ENCODE assay signal across 11 cellular contexts in the genomic region with DNA sequence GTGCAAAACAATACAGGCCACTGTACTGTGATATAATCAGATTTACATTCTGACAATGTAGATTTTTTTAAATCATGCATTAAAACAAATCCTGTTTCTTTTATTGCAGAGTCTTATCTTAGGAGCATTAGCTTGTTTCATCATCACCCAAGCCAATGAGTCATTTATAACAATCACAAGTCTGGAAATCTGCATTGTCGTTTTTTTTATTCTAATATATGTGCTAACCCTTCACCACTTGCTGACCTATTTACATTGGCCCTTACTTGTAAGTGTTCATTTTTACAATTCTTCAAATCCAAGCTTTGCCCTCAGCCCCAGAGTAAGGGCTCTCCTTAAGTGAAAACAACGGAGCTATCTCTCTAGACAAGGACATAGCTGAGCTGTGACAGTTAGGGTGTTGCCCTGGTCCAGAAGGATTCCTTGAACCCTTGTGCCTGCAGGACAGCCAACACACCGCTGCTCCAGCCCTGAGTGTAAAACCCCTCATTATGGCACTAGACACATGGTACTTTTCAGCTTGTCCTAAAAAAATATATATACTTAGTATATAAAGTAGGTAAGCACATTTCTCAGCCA. TPM values are rescaled to one million over a fixed set of nuclear protein-coding genes. Genes with fewer than 3 reads are reported as not detected.
DNase-seq lines count a peak whose midpoint lies in the region; ATAC-seq and TF ChIP-seq lines count a peak whose summit lies in the region.
"Had no signal": no experiment of that assay in that cellular context is flagged by ENCODE, and none has a peak within 500 bp of the region (broad histone marks: within the 10 kb centered on the region; RNA-seq: fewer than 3 reads in every experiment).

No MANE protein-coding gene starts in this region.

- peak overlapping the region; percentile 20 for H3K27ac ChIP-seq in RWPE2 (ENCODE audit: poor library complexity, severe bottlenecking)
- H3K27ac ChIP-seq: transverse colon had no signal

- no peaks in the 10 kb centered on the region for H3K9me3 ChIP-seq in RWPE2 (ENCODE audit: severe bottlenecking)
- H3K9me3 ChIP-seq: transverse colon had no signal

- H3K4me3 ChIP-seq in RWPE2 (ENCODE audit: severe bottlenecking), result no peak overlapping the region
- H3K4me3 ChIP-seq in retinal pigment epithelial cell (ENCODE audit: low read length), result no peak overlapping the region
- H3K4me3 ChIP-seq: transverse colon had no signal

- peaks cover 5% of the 10 kb centered on the region for H3K4me1 Mint-ChIP-seq in mesothelial cell of epicardium

- peaks cover 32% of the 10 kb centered on the region for H3K36me3 ChIP-seq in RWPE2 (ENCODE audit: low read depth)

- peaks cover 15% of the 10 kb centered on the region for H3K4me1 ChIP-seq in RWPE2 (ENCODE audit: insufficient read depth, poor library complexity, severe bottlenecking)

- H3K27me3 Mint-ChIP-seq in mesothelial cell of epicardium (ENCODE audit: low read depth), result no peaks in the 10 kb centered on the region

- no peak overlapping the region for H3K4me3 Mint-ChIP-seq in mesothelial cell of epicardium

- TF ChIP-seq CTCF in RWPE2 (IDR thresholded peaks at IDR 0.05; ENCODE audit: poor library complexity, severe bottlenecking), result no peak
- no peak for TF ChIP-seq CTCF in retinal pigment epithelial cell (conservative IDR thresholded peaks at IDR 0.05; ENCODE audit: low read depth, low read length)
- no peak for TF ChIP-seq CTCF in mesothelial cell of epicardium (IDR thresholded peaks at IDR 0.05; ENCODE audit: unreplicated experiment)

- H3K9me3 Mint-ChIP-seq in mesothelial cell of epicardium, result no peaks in the 10 kb centered on the region

- no peaks in the 10 kb centered on the region for H3K27me3 ChIP-seq in RWPE2 (ENCODE audit: insufficient read depth, poor library complexity, severe bottlenecking)
- H3K27me3 ChIP-seq: transverse colon had no signal

- no peak overlapping the region for H3K27ac Mint-ChIP-seq in mesothelial cell of epicardium

- H3K36me3 Mint-ChIP-seq in mesothelial cell of epicardium, result peaks cover 11% of the 10 kb centered on the region

- intact Hi-C loops in posterior cingulate gyrus (cut with DNase I), result no loop called here

- DNase-seq in H4 (ENCODE audit: low spot score) (peak; percentile 59), RWPE2 (ENCODE audit: low spot score) (no peak), fibroblast of peridontal ligament (ENCODE audit: extremely low read depth) (peak; percentile 53), retinal pigment epithelial cell (ENCODE audit: low read depth) (peak; percentile 86), mesothelial cell of epicardium (ENCODE audit: low spot score in 2 of 2, unreplicated experiment in 2 of 2) (no peak), posterior cingulate gyrus (no peak)
- DNase-seq: anterior cingulate cortex, DND-41, transverse colon had no signal

- ATAC-seq in RWPE2 (ENCODE audit: low read depth) (peak; percentile 69), HG03159 (IDR thresholded peaks at IDR 0.05; ENCODE audit: unreplicated experiment) (no peak)
- ATAC-seq: Panc1 had no signal

RNA-seq across cellular contexts. Expression of a gene that starts 3.7 kb away (rescaled TPM):
- total RNA-seq in H4 (2014; rRNA removed; shearing (Covaris generic)), result 0.85 and 1.1 TPM in 2 replicates
- 10.0 to 10.3 TPM (median 10.2 TPM) in 3 replicates for total RNA-seq in mesothelial cell of epicardium

RNA-seq across cellular contexts. Expression of a gene that starts 9.3 kb away (rescaled TPM):
- total RNA-seq in H4 (2014; rRNA removed; shearing (Covaris generic)), result not detected in 2 replicates
- total RNA-seq in mesothelial cell of epicardium, result 0.25 to 0.58 TPM (median 0.51 TPM) in 3 replicates

RNA-seq across cellular contexts. Expression of a gene that starts 17.5 kb away (rescaled TPM):
- total RNA-seq in H4 (2014; rRNA removed; shearing (Covaris generic)), result 158 and 163 TPM in 2 replicates
- total RNA-seq in mesothelial cell of epicardium, result 28.9 to 33.2 TPM (median 31.1 TPM) in 3 replicates

RNA-seq across cellular contexts. Expression of a gene that starts 20.0 kb away (rescaled TPM):
- 12.0 and 15.5 TPM in 2 replicates for total RNA-seq in H4 (2014; rRNA removed; shearing (Covaris generic))
- total RNA-seq in mesothelial cell of epicardium, result 24.9 to 28.8 TPM (median 28.5 TPM) in 3 replicates

RNA-seq across cellular contexts. Expression of a gene that starts 34.6 kb away (rescaled TPM):
- total RNA-seq in H4 (2014; rRNA removed; shearing (Covaris generic)), result 20.0 and 29.8 TPM in 2 replicates
- 56.9 to 60.7 TPM (median 59.3 TPM) in 3 replicates for total RNA-seq in mesothelial cell of epicardium

Comparison
In these comparisons a context has a peak if more than half of its experiments do, and no peak if none do; other contexts are left out.
1. DNase-seq: peak in H4 (single experiment), fibroblast of peridontal ligament (single experiment) and retinal pigment epithelial cell (single experiment); none in RWPE2 (single experiment), mesothelial cell of epicardium (0 of 2) and posterior cingulate gyrus (0 of 10).